1 cellular context compared by ENCODE assay signal in the genomic region with DNA sequence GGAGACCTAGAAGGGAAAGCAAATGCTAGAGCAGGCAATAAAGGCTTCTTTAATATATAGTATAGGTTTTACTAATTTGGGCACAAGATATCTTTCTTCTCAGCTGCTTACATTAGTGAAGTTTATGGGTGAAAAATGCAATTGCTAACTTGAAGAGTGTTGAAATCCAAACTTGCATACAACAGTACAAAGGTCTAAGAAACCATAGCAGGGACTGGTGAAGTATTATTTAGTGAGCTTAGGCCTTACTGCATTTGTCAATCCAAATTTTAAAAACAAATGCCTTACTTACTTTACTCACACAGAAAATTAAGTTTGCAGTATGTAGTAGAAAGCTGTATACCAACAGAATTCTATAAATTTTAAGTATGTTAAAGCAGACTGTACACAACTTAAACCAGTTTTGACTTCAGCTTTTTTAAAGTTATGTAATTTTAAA.
TF ChIP-seq lines count a peak whose summit lies in the region.

No MANE protein-coding gene starts in this region.

TF ChIP-seq in K562, 482 proteins besides CTCF, POLR2A, EP300 and RAD21:
- no peak for TF ChIP-seq YBX1 (IDR thresholded peaks at IDR 0.05)
- TF ChIP-seq, protein P1, sequence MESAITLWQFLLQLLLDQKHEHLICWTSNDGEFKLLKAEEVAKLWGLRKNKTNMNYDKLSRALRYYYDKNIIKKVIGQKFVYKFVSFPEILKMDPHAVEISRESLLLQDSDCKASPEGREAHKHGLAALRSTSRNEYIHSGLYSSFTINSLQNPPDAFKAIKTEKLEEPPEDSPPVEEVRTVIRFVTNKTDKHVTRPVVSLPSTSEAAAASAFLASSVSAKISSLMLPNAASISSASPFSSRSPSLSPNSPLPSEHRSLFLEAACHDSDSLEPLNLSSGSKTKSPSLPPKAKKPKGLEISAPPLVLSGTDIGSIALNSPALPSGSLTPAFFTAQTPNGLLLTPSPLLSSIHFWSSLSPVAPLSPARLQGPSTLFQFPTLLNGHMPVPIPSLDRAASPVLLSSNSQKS (CRISPR knock-in tag; IDR thresholded peaks at IDR 0.05) = no peak
- TF ChIP-seq ZNF134 (CRISPR knock-in tag; conservative IDR thresholded peaks at IDR 0.05) = no peak
- no peak for TF ChIP-seq GTF2F1 (IDR thresholded peaks at IDR 0.05; ENCODE audit: low read depth, low read length)
- TF ChIP-seq, protein P2, sequence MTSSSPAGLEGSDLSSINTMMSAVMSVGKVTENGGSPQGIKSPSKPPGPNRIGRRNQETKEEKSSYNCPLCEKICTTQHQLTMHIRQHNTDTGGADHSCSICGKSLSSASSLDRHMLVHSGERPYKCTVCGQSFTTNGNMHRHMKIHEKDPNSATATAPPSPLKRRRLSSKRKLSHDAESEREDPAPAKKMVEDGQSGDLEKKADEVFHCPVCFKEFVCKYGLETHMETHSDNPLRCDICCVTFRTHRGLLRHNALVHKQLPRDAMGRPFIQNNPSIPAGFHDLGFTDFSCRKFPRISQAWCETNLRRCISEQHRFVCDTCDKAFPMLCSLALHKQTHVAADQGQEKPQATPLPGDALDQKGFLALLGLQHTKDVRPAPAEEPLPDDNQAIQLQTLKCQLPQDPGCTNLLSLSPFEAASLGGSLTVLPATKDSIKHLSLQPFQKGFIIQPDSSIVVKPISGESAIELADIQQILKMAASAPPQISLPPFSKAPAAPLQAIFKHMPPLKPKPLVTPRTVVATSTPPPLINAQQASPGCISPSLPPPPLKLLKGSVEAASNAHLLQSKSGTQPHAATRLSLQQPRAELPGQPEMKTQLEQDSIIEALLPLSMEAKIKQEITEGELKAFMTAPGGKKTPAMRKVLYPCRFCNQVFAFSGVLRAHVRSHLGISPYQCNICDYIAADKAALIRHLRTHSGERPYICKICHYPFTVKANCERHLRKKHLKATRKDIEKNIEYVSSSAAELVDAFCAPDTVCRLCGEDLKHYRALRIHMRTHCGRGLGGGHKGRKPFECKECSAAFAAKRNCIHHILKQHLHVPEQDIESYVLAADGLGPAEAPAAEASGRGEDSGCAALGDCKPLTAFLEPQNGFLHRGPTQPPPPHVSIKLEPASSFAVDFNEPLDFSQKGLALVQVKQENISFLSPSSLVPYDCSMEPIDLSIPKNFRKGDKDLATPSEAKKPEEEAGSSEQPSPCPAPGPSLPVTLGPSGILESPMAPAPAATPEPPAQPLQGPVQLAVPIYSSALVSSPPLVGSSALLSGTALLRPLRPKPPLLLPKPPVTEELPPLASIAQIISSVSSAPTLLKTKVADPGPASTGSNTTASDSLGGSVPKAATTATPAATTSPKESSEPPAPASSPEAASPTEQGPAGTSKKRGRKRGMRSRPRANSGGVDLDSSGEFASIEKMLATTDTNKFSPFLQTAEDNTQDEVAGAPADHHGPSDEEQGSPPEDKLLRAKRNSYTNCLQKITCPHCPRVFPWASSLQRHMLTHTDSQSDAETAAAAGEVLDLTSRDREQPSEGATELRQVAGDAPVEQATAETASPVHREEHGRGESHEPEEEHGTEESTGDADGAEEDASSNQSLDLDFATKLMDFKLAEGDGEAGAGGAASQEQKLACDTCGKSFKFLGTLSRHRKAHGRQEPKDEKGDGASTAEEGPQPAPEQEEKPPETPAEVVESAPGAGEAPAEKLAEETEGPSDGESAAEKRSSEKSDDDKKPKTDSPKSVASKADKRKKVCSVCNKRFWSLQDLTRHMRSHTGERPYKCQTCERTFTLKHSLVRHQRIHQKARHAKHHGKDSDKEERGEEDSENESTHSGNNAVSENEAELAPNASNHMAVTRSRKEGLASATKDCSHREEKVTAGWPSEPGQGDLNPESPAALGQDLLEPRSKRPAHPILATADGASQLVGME (CRISPR knock-in tag; IDR thresholded peaks at IDR 0.05) = no peak
- TF ChIP-seq OTX1 (CRISPR knock-in tag; IDR thresholded peaks at IDR 0.05) = no peak
- TF ChIP-seq ESRRB (CRISPR knock-in tag; IDR thresholded peaks at IDR 0.05; ENCODE audit: borderline replicate concordance) = no peak
- no peak for TF ChIP-seq CSDE1 (IDR thresholded peaks at IDR 0.05)
- no peak for TF ChIP-seq NBN (IDR thresholded peaks at IDR 0.05; ENCODE audit: low read depth)
- TF ChIP-seq SP1 (CRISPR knock-in tag; IDR thresholded peaks at IDR 0.05) = no peak
- no peak for TF ChIP-seq ZNF830 (CRISPR knock-in tag; IDR thresholded peaks at IDR 0.05)
- TF ChIP-seq, protein P3, sequence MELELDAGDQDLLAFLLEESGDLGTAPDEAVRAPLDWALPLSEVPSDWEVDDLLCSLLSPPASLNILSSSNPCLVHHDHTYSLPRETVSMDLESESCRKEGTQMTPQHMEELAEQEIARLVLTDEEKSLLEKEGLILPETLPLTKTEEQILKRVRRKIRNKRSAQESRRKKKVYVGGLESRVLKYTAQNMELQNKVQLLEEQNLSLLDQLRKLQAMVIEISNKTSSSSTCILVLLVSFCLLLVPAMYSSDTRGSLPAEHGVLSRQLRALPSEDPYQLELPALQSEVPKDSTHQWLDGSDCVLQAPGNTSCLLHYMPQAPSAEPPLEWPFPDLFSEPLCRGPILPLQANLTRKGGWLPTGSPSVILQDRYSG (tag; conservative IDR thresholded peaks at IDR 0.05; ENCODE audit: low read depth) = no peak
- no peak for TF ChIP-seq ATF7 (IDR thresholded peaks at IDR 0.05)
- no peak for TF ChIP-seq ZNF699 (CRISPR knock-in tag; IDR thresholded peaks at IDR 0.05; ENCODE audit: insufficient replicate concordance)
- TF ChIP-seq HDAC1 (IDR thresholded peaks at IDR 0.05) = no peak
- TF ChIP-seq, protein P4, sequence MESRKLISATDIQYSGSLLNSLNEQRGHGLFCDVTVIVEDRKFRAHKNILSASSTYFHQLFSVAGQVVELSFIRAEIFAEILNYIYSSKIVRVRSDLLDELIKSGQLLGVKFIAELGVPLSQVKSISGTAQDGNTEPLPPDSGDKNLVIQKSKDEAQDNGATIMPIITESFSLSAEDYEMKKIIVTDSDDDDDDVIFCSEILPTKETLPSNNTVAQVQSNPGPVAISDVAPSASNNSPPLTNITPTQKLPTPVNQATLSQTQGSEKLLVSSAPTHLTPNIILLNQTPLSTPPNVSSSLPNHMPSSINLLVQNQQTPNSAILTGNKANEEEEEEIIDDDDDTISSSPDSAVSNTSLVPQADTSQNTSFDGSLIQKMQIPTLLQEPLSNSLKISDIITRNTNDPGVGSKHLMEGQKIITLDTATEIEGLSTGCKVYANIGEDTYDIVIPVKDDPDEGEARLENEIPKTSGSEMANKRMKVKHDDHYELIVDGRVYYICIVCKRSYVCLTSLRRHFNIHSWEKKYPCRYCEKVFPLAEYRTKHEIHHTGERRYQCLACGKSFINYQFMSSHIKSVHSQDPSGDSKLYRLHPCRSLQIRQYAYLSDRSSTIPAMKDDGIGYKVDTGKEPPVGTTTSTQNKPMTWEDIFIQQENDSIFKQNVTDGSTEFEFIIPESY (CRISPR knock-in tag; IDR thresholded peaks at IDR 0.05) = no peak
- TF ChIP-seq, protein P5, sequence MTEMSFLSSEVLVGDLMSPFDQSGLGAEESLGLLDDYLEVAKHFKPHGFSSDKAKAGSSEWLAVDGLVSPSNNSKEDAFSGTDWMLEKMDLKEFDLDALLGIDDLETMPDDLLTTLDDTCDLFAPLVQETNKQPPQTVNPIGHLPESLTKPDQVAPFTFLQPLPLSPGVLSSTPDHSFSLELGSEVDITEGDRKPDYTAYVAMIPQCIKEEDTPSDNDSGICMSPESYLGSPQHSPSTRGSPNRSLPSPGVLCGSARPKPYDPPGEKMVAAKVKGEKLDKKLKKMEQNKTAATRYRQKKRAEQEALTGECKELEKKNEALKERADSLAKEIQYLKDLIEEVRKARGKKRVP (CRISPR knock-in tag; IDR thresholded peaks at IDR 0.05) = no peak
- no peak for TF ChIP-seq POLR2G (IDR thresholded peaks at IDR 0.05; ENCODE audit: low read depth, low read length)
- TF ChIP-seq KLF10 (CRISPR knock-in tag; IDR thresholded peaks at IDR 0.05) = no peak
- TF ChIP-seq U2AF1 (optimal IDR thresholded peaks at IDR 0.05; ENCODE audit: low read depth, low read length) = no peak
